In the genomic region with DNA sequence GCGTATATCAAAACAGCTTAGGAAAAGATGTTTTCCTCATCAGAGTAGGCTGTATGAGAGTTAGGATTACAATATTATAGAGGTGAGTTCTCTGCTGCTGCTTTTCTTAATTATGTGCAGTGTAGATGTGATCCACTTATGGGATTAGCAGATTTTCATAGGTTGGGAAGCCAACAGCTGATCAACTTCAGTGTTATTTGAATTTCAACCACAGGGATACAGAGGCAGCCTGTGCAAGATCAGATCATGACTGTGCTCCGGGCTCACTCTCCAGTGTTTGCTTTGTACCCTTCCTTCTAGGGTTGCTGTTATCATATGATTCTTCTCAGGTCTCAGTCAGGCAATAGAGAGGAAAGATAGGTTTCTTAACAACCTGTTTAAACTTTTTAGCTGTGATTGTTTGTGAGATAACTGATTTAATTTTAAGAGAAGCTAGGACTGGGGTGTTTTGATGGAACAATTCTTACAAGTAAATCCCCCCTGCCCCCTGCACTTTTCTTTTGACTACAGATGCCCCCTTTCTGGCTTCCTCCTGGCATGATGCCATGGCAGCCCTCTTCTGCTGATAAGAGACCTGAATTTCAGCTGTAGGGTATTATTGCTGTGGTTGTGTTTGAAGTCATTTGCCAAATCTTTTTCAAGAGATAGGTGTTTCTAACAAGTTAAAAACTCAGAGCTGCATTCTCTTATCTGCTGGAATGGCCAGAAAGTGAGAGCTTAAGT, we compare ENCODE assay signal across 19 cellular contexts. TPM values are rescaled to one million over a fixed set of nuclear protein-coding genes. Genes with fewer than 3 reads are reported as not detected.
DNase-seq lines count a peak whose midpoint lies in the region; ATAC-seq and TF ChIP-seq lines count a peak whose summit lies in the region.
"Had no signal": no experiment of that assay in that cellular context is flagged by ENCODE, and none has a peak within 500 bp of the region (broad histone marks: within the 10 kb centered on the region; RNA-seq: fewer than 3 reads in every experiment).

No MANE protein-coding gene starts in this region.

- H3K9me3 ChIP-seq in cardiac muscle cell (ENCODE audit: low read depth) (no peaks in the 10 kb centered on the region), right cardiac atrium (ENCODE audit: control insufficient read depth, low read length) (no peaks in the 10 kb centered on the region), gastrocnemius medialis (no peaks in the 10 kb centered on the region)
- H3K9me3 ChIP-seq: HAP-1 had no signal

- H3K4me1 ChIP-seq in cardiac muscle cell (ENCODE audit: low read depth): peaks cover 78% of the 10 kb centered on the region
- peaks cover 3% of the 10 kb centered on the region for H3K4me1 ChIP-seq in right cardiac atrium (ENCODE audit: control insufficient read depth, insufficient read depth, low read length)
- peaks cover 0 to 3% of the 10 kb centered on the region in 2 donors for H3K4me1 ChIP-seq in gastrocnemius medialis

- 59% methylated on average over 2 of the region's 2 CpGs for WGBS in right cardiac atrium

- in situ Hi-C loops in gastrocnemius medialis (cut with MboI; ENCODE audit: low sequenced_read_pairs in 4 of 4): loop anchor here in 1 of 4 donors (25.0 kb wide), 1 partner anchor 325 kb away; the partner anchor contains the start of gene MDGA1

- H3K27ac ChIP-seq in cardiac muscle cell (peak overlapping the region; percentile 65), right cardiac atrium (ENCODE audit: low read length) (no peak overlapping the region), gastrocnemius medialis (no peak overlapping the region)
- H3K27ac ChIP-seq: HL-60 had no signal

- intact Hi-C loops in right cardiac atrium (cut with DNase I) (no loop called here), gastrocnemius medialis (cut with DNase I; ENCODE audit: low total_unique reads) (no loop called here)

- no peak for TF ChIP-seq POLR2A in gastrocnemius medialis (IDR thresholded peaks at IDR 0.05)

- H3K27me3 ChIP-seq in cardiac muscle cell: no peaks in the 10 kb centered on the region
- H3K27me3 ChIP-seq in right cardiac atrium (ENCODE audit: control insufficient read depth, insufficient read depth): no peaks in the 10 kb centered on the region
- no peaks in the 10 kb centered on the region for H3K27me3 ChIP-seq in gastrocnemius medialis

- TF ChIP-seq CTCF in cardiac muscle cell (IDR thresholded peaks at IDR 0.05; ENCODE audit: low read depth, low read length): no peak
- no peak for TF ChIP-seq CTCF in gastrocnemius medialis (IDR thresholded peaks at IDR 0.05 in 4 of 5, conservative IDR thresholded peaks at IDR 0.05 in 1 of 5)

- no peak for ATAC-seq in right cardiac atrium
- no peak for ATAC-seq in gastrocnemius medialis
- ATAC-seq: HepG2, T-cell had no signal

- DNase-seq in cardiac muscle cell (ENCODE audit: low read depth in 1 of 2, low spot score in 1 of 2): no peak
- DNase-seq in right cardiac atrium: no peak
- peak; percentile 65 to 88 for DNase-seq in NCI-H524 (lab: John Stamatoyannopoulos, UW)
- DNase-seq in amniotic epithelial cell (ENCODE audit: low read depth): peak; percentile 12
- no peak for DNase-seq in OCI-M2 (lab: John Stamatoyannopoulos, UW; ENCODE audit: unreplicated experiment)
- no peak for DNase-seq in Kasumi-1 (lab: John Stamatoyannopoulos, UW)
- no peak for DNase-seq in gastrocnemius medialis
- DNase-seq: EL, GF-D8, KG1, MV-4-11, NCI-H1694, NCI-H2081, NCI-H446, NCI-H69, T-cell had no signal

- H3K4me3 ChIP-seq in cardiac muscle cell (no peak overlapping the region), right cardiac atrium (ENCODE audit: low read length) (no peak overlapping the region), gastrocnemius medialis (no peak overlapping the region)
- H3K4me3 ChIP-seq: HAP-1 had no signal

- H3K36me3 ChIP-seq in cardiac muscle cell (no peaks in the 10 kb centered on the region), gastrocnemius medialis (peaks cover 0 to 11% of the 10 kb centered on the region in 2 donors)

RNA-seq across cellular contexts. Expression of gene RNF8, which starts 8.5 kb away (rescaled TPM):
- total RNA-seq in cardiac muscle cell (36.8 and 38.5 TPM in 2 replicates), right cardiac atrium (10 to 100 TPM; 18.0 to 22.9 (median 22.2) TPM), gastrocnemius medialis (10 to 100 TPM in 3 of 4 donors, 1 to 10 TPM in 1; 6.9 to 17.8 (median 11.9) TPM)
- polyA plus RNA-seq in cardiac muscle cell (49.9 and 55.8 TPM in 2 replicates), right cardiac atrium (15.7 TPM)

Comparison
In these comparisons a context has a peak if more than half of its experiments do, and no peak if none do; other contexts are left out.
1. DNase-seq: peak in NCI-H524 (2 of 2) and amniotic epithelial cell (single experiment); none in cardiac muscle cell (0 of 2), right cardiac atrium (0 of 3), OCI-M2 (single experiment), Kasumi-1 (0 of 2) and gastrocnemius medialis (0 of 2).